In the genomic region with DNA sequence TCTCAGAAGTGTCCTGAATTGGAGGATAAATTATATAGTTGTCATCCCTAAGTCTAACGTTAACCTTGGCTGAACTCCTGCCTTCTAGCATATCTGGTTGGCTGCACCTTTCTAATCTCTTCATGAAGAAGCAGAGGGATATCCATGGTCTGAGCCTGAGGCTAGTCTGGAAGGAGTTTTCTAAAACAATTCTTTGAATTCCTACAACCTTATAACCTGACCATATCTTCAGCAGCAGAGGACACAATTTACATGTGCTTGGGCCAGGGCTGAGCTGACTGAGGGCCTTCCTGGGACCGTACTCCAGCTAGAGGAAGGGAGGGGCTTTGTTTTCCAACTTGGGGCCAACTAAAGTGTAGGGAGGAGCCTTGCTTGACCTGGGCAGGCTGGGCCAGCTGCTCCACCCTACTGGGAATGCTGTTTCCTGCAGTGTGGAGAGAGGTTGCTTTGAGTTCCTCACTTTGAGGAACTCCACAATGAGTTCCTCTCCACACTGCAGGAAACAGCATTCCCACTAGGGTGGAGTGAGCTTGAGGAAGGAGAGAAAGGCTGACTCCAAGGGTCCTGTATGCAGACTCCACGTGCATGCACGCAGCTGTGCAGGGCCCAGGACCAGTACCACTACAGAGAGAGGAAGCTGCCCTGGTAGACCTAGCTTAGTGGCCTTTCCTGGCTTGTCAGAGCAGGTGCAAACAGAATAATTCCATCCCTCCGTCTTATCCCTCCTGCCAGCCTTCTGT, we compare ENCODE assay signal across 1 cellular context.
TF ChIP-seq lines count a peak whose summit lies in the region.

No MANE protein-coding gene starts in this region.

TF ChIP-seq in GM12878, 131 proteins besides CTCF, POLR2A, EP300 and RAD21:
- no peak for TF ChIP-seq STAT1 (conservative IDR thresholded peaks at IDR 0.05)
- TF ChIP-seq NRF1 (conservative IDR thresholded peaks at IDR 0.05; ENCODE audit: low read depth, low read length) = no peak
- no peak for TF ChIP-seq NFXL1 (IDR thresholded peaks at IDR 0.05; ENCODE audit: borderline replicate concordance)
- no peak for TF ChIP-seq SPI1 (IDR thresholded peaks at IDR 0.05; ENCODE audit: borderline replicate concordance, insufficient read depth, low read depth, low read length)
- no peak for TF ChIP-seq BMI1 (IDR thresholded peaks at IDR 0.05; ENCODE audit: borderline replicate concordance)
TF ChIP-seq in GM12878: peak in this region for 0.
